Comparison of ENCODE assay signal across 1 cellular context in genomic region chr11:60880635-60881282, GRCh38.
TF ChIP-seq lines count a peak whose summit lies in the region.

No MANE protein-coding gene starts in this region.

TF ChIP-seq in liver, 16 proteins besides CTCF, POLR2A, EP300 and RAD21 (continued from another document):
- TF ChIP-seq ZBTB33 (IDR thresholded peaks at IDR 0.05) (no peak), FOXA2 (IDR thresholded peaks at IDR 0.05) (no peak)
